18 cellular contexts compared by ENCODE assay signal in genomic region chr18:2994190-2994589, GRCh38. TPM values are rescaled to one million over a fixed set of nuclear protein-coding genes. Genes with fewer than 3 reads are reported as not detected.
DNase-seq lines count a peak whose midpoint lies in the region; ATAC-seq, FAIRE-seq and TF ChIP-seq lines count a peak whose summit lies in the region.
"Had no signal": no experiment of that assay in that cellular context is flagged by ENCODE, and none has a peak within 500 bp of the region (broad histone marks: within the 10 kb centered on the region; RNA-seq: fewer than 3 reads in every experiment).

No MANE protein-coding gene starts in this region.

- H3K4me3 ChIP-seq in OCI-LY3 (ENCODE audit: low read length) (no peak overlapping the region), GM12878 (no peak overlapping the region)
- H3K4me3 ChIP-seq: gastrocnemius medialis, PC-9, SJSA1, skin epidermis, suprapubic skin had no signal

- 42% methylated on average over 1 of the region's 1 CpG for WGBS in GM12878 (ENCODE audit: insufficient coverage, insufficient replicate concordance, low lambda C conversion rate, missing lambda C conversion rate)

- intact Hi-C loops in activated naive CD4-positive, alpha-beta T cell treated with anti-CD3 and anti-CD28 coated beads for 36 hours (cut with micrococcal nuclease): loop anchor here (1.0 to 10.0 kb wide), 5 partner anchors 69 to 671 kb away; no protein-coding TSS in a partner anchor
- intact Hi-C loops in GM12878 (cut with micrococcal nuclease; ENCODE audit: unreplicated experiment): loop anchor here (1.0 to 5.0 kb wide), 2 partner anchors 158 to 252 kb away; no protein-coding TSS in a partner anchor

- RAD21 ChIA-PET in GM12878 (lab: Charles Lee; ENCODE audit: unreplicated experiment): interaction anchor here (0.8 to 4.3 kb wide), 24 partner anchors 8 to 1001 kb away, joined by 3 to 74 read pairs (median 4); partner anchors contain the start of gene MYL12A

- no peak overlapping the region for H3K4me3 Mint-ChIP-seq in activated naive CD4-positive, alpha-beta T cell treated with anti-CD3 and anti-CD28 coated beads for 36 hours
- H3K4me3 Mint-ChIP-seq in stimulated activated naive CD8-positive, alpha-beta T cell treated with anti-CD3 and anti-CD28 coated beads, Interleukin-15, amount 100 ng/mL, for 72 hours: peak overlapping the region; percentile 32 to 80
- H3K4me3 Mint-ChIP-seq in type B pancreatic cell: no peak overlapping the region
- H3K4me3 Mint-ChIP-seq: nephron had no signal

- H3K27ac ChIP-seq in OCI-LY3 (ENCODE audit: low read length): no peak overlapping the region
- H3K27ac ChIP-seq in GM12878 (ENCODE audit: control insufficient read depth, insufficient read depth): peak overlapping the region; percentile 9; the same call in 1 of the 2 replicates
- H3K27ac ChIP-seq: gastrocnemius medialis, PC-9, SJSA1, suprapubic skin had no signal

- H3K27me3 ChIP-seq in OCI-LY3 (ENCODE audit: low read depth, low read length): no peaks in the 10 kb centered on the region
- H3K27me3 ChIP-seq in GM12878 (replicated peaks in 1 of 2; ENCODE audit: control insufficient read depth in 2 of 2, insufficient read depth in 2 of 2, low read length in 1 of 2): no peaks in the 10 kb centered on the region
- H3K27me3 ChIP-seq: gastrocnemius medialis, SJSA1, suprapubic skin had no signal

- no TSS peak for BruUV-seq in GM12878 (replicated peaks; lab: Mats Ljungman, UMichigan)

- no peak for TF ChIP-seq POLR2A in GM12878 (IDR thresholded peaks at IDR 0.05; ENCODE audit: low read depth, low read length)

- ATAC-seq in GM12878 (0 out of 3 replicates have a peak, but pooled peaks have one; percentile 14), HG03354 (IDR thresholded peaks at IDR 0.05; ENCODE audit: poor library complexity, severe bottlenecking, unreplicated experiment) (no peak), HG03196 (IDR thresholded peaks at IDR 0.05; ENCODE audit: unreplicated experiment) (no peak)
- no peak for ATAC-seq in stimulated activated naive CD8-positive, alpha-beta T cell treated with anti-CD3 and anti-CD28 coated beads, Interleukin-15, amount 100 ng/mL, for 72 hours
- ATAC-seq: gastrocnemius medialis had no signal

- in situ Hi-C loops in GM12878 (cut with MboI): no loop called here

- H3K4me2 ChIP-seq in OCI-LY3 (ENCODE audit: low read length): peak overlapping the region; percentile 77; the same call in 1 of the 2 replicates
- no peak overlapping the region for H3K4me2 ChIP-seq in GM12878 (ENCODE audit: control insufficient read depth, insufficient read depth)
- H3K4me2 ChIP-seq: PC-9 had no signal

- SMC1A ChIA-PET in GM12878 (lab: Charles Lee; ENCODE audit: uncharacterized antibody, unreplicated experiment): interaction anchor here (0.7 to 4.5 kb wide), 31 partner anchors 8 to 280 kb away, joined by 3 to 78 read pairs (median 4); partner anchors contain the start of gene MYL12A

- H3K4me1 ChIP-seq in OCI-LY3 (ENCODE audit: low read length) (peaks cover 22% of the 10 kb centered on the region), GM12878 (ENCODE audit: control insufficient read depth, insufficient read depth, low read length) (peaks cover 33% of the 10 kb centered on the region)

- H3K4me1 Mint-ChIP-seq in activated naive CD4-positive, alpha-beta T cell treated with anti-CD3 and anti-CD28 coated beads for 36 hours (ENCODE audit: low read depth): peaks cover 92% of the 10 kb centered on the region
- peaks cover 87% of the 10 kb centered on the region for H3K4me1 Mint-ChIP-seq in stimulated activated naive CD8-positive, alpha-beta T cell treated with anti-CD3 and anti-CD28 coated beads, Interleukin-15, amount 100 ng/mL, for 72 hours
- H3K4me1 Mint-ChIP-seq in type B pancreatic cell (ENCODE audit: unreplicated experiment): peaks cover 26% of the 10 kb centered on the region

- CTCF ChIA-PET in activated naive CD4-positive, alpha-beta T cell treated with anti-CD3 and anti-CD28 coated beads for 36 hours (lab: Charles Lee): interaction anchor here (0.7 to 7.2 kb wide), 39 partner anchors 8 to 252 kb away, joined by 3 to 133 read pairs (median 5); no protein-coding TSS in a partner anchor
- CTCF ChIA-PET in GM12878 (lab: Yijun Ruan, JAX): interaction anchor here (0.6 to 7.2 kb wide), 37 partner anchors 8 to 672 kb away, joined by 3 to 131 read pairs (median 5); partner anchors contain the start of genes LPIN2 and MYL12A

- no peaks in the 10 kb centered on the region for H3K27me3 Mint-ChIP-seq in activated naive CD4-positive, alpha-beta T cell treated with anti-CD3 and anti-CD28 coated beads for 36 hours (ENCODE audit: low read depth)
- H3K27me3 Mint-ChIP-seq in stimulated activated naive CD8-positive, alpha-beta T cell treated with anti-CD3 and anti-CD28 coated beads, Interleukin-15, amount 100 ng/mL, for 72 hours: no peaks in the 10 kb centered on the region
- H3K27me3 Mint-ChIP-seq in type B pancreatic cell: no peaks in the 10 kb centered on the region

- H3K9me3 Mint-ChIP-seq in activated naive CD4-positive, alpha-beta T cell treated with anti-CD3 and anti-CD28 coated beads for 36 hours: no peaks in the 10 kb centered on the region
- peaks cover 7 to 14% of the 10 kb centered on the region in 2 donors for H3K9me3 Mint-ChIP-seq in stimulated activated naive CD8-positive, alpha-beta T cell treated with anti-CD3 and anti-CD28 coated beads, Interleukin-15, amount 100 ng/mL, for 72 hours
- H3K9me3 Mint-ChIP-seq in type B pancreatic cell: no peaks in the 10 kb centered on the region

- peak overlapping the region; percentile 63 for H3K27ac Mint-ChIP-seq in activated naive CD4-positive, alpha-beta T cell treated with anti-CD3 and anti-CD28 coated beads for 36 hours
- H3K27ac Mint-ChIP-seq in stimulated activated naive CD8-positive, alpha-beta T cell treated with anti-CD3 and anti-CD28 coated beads, Interleukin-15, amount 100 ng/mL, for 72 hours: peak overlapping the region; percentile 29 to 88
- H3K27ac Mint-ChIP-seq in type B pancreatic cell: no peak overlapping the region
- H3K27ac Mint-ChIP-seq: nephron had no signal

- no peak overlapping the region for H2AFZ ChIP-seq in OCI-LY3 (ENCODE audit: low read depth, low read length)
- H2AFZ ChIP-seq in GM12878 (ENCODE audit: control insufficient read depth, low read depth, low read length): no peak overlapping the region
- H2AFZ ChIP-seq: PC-9 had no signal

- peaks cover 8% of the 10 kb centered on the region for H3K36me3 Mint-ChIP-seq in activated naive CD4-positive, alpha-beta T cell treated with anti-CD3 and anti-CD28 coated beads for 36 hours (ENCODE audit: low read depth)
- H3K36me3 Mint-ChIP-seq in type B pancreatic cell: peaks cover 21% of the 10 kb centered on the region

- TF ChIP-seq CTCF in OCI-LY3 (IDR thresholded peaks at IDR 0.05; ENCODE audit: low read depth, low read length) (no peak), GM12878 (IDR thresholded peaks at IDR 0.05 in 2 of 3, conservative IDR thresholded peaks at IDR 0.05 in 1 of 3; ENCODE audit: control insufficient read depth in 2 of 3, extremely low read depth in 1 of 3, insufficient read depth in 1 of 3, low read depth in 3 of 3, low read length in 3 of 3) (no peak), type B pancreatic cell (conservative IDR thresholded peaks at IDR 0.05) (no peak)

- no peak for FAIRE-seq in GM12878 (lab: Jason Lieb, UNC)

- TF ChIP-seq EP300 in GM12878 (IDR thresholded peaks at IDR 0.05; ENCODE audit: borderline replicate concordance in 1 of 2, control insufficient read depth in 1 of 2, low read depth in 2 of 2, low read length in 2 of 2): no peak

- POLR2A ChIA-PET in GM12878 (lab: Charles Lee): interaction anchor here (0.6 to 1.7 kb wide), 6 partner anchors 9 to 253 kb away, joined by 3 to 9 read pairs (median 4); partner anchors contain the start of gene MYL12A

- no peaks in the 10 kb centered on the region for H3K9me3 ChIP-seq in OCI-LY3 (ENCODE audit: insufficient read depth, low read length)
- H3K9me3 ChIP-seq in GM12878 (replicated peaks; ENCODE audit: control insufficient read depth, insufficient read depth, low read length): peaks cover 8% of the 10 kb centered on the region; the same call in 2 of the 3 replicates
- H3K9me3 ChIP-seq: gastrocnemius medialis, SJSA1, suprapubic skin had no signal

- DNase-seq in activated naive CD4-positive, alpha-beta T cell treated with anti-CD3 and anti-CD28 coated beads for 36 hours: no peak
- DNase-seq in activated naive CD4-positive, alpha-beta T cell (lab: John Stamatoyannopoulos, UW): no peak
- DNase-seq in GM12878 (ENCODE audit: low read depth, low spot score): no peak
- no peak for DNase-seq in stimulated activated naive CD8-positive, alpha-beta T cell treated with anti-CD3 and anti-CD28 coated beads, Interleukin-15, amount 100 ng/mL, for 72 hours
- DNase-seq in type B pancreatic cell (ENCODE audit: extremely low spot score, unreplicated experiment): no peak
- DNase-seq: DMS79, gastrocnemius medialis, NCI-H1436, NCI-H2171 treated with DMSO at 0.1 percent for 48 hours, NCI-H748 treated with DMSO at 0.1 percent for 48 hours, PC-9 had no signal

- H3K9ac ChIP-seq in OCI-LY3 (ENCODE audit: low read length) (no peak overlapping the region), GM12878 (ENCODE audit: control insufficient read depth, insufficient read depth, low read length) (no peak overlapping the region)

- H3K79me2 ChIP-seq in OCI-LY3 (ENCODE audit: low read length) (peaks cover 88% of the 10 kb centered on the region), GM12878 (ENCODE audit: control insufficient read depth, insufficient read depth, low read length) (peaks cover 47% of the 10 kb centered on the region)

- H3K36me3 ChIP-seq in OCI-LY3 (replicated peaks; ENCODE audit: low read depth, low read length) (peaks cover 12% of the 10 kb centered on the region), GM12878 (ENCODE audit: control insufficient read depth in 2 of 2, insufficient read depth in 2 of 2, low read length in 1 of 2) (no peaks in the 10 kb centered on the region)
- H3K36me3 ChIP-seq: gastrocnemius medialis, suprapubic skin had no signal

- H4K20me1 ChIP-seq in OCI-LY3 (ENCODE audit: insufficient read depth, low read length) (peaks cover 11% of the 10 kb centered on the region), GM12878 (ENCODE audit: control insufficient read depth, insufficient read depth) (no peaks in the 10 kb centered on the region)

- TF ChIP-seq RAD21 in GM12878 (IDR thresholded peaks at IDR 0.05; ENCODE audit: insufficient read depth, low read depth, low read length): no peak

RNA-seq across cellular contexts. Expression of gene LPIN2, which starts 18.8 kb away (rescaled TPM):
- 10 to 100 TPM; 62.4 to 65.7 TPM for total RNA-seq in activated naive CD4-positive, alpha-beta T cell treated with anti-CD3 and anti-CD28 coated beads for 36 hours
- total RNA-seq in GM12878 (2013; cell fraction: nucleolus; rRNA removed): 45.1 and 47.9 TPM in 2 replicates
- total RNA-seq in GM12878 (2014; rRNA removed) (18.3 and 19.5 TPM in 2 replicates), GM12878 (2014; rRNA removed; fragmentation: Illumina TruSeq; extraction: Trizol) (14.8 and 17.2 TPM in 2 replicates), GM12878 (2021) (19.6 and 23.5 TPM in 2 replicates), type B pancreatic cell (ENCODE audit: low replicate concordance) (17.8 and 26.8 TPM in 2 replicates)
- 14.1 TPM for polyA plus RNA-seq in GM12878 (2011; ENCODE audit: low read depth)
- polyA plus RNA-seq in GM12878 (2011; rRNA removed) (28.0 and 32.0 TPM in 2 replicates), GM12878 (2014; fragmentation: Illumina TruSeq; extraction: Trizol) (19.1 and 24.1 TPM in 2 replicates), GM12878 (2014; fragmentation: Nextera tagmentation; extraction: Ambion mirVana) (1 to 10 TPM; 4.1 to 4.5 TPM), GM12878 (2014; rRNA removed) (13.7 and 17.1 TPM in 2 replicates), GM12878 (2016; fragmentation: Nextera tagmentation; extraction: Ambion mirVana) (10 to 100 TPM; 12.0 to 14.2 TPM)
- 18.7 and 20.1 TPM in 2 replicates for polyA plus RNA-seq in GM12878 (2011; cell fraction: cytosol; rRNA removed)
- 27.4 and 28.2 TPM in 2 replicates for polyA plus RNA-seq in GM12878 (2011; cell fraction: nucleus; rRNA removed)
- polyA plus RNA-seq in GM12878 (2012): 14.0 and 18.7 TPM in 2 replicates
- 24.7 and 26.7 TPM in 2 replicates for polyA minus RNA-seq in GM12878 (2011; rRNA and poly(A)+ RNA removed)
- 9.6 and 12.5 TPM in 2 replicates for polyA minus RNA-seq in GM12878 (2011; cell fraction: cytosol; rRNA and poly(A)+ RNA removed)
- polyA minus RNA-seq in GM12878 (2011; cell fraction: nucleus; rRNA and poly(A)+ RNA removed): 10.8 and 17.7 TPM in 2 replicates

Comparison
In these comparisons a context has a peak if more than half of its experiments do, and no peak if none do; other contexts are left out.
1. H3K4me3 Mint-ChIP-seq: peak in stimulated activated naive CD8-positive, alpha-beta T cell treated with anti-CD3 and anti-CD28 coated beads, Interleukin-15, amount 100 ng/mL, for 72 hours (2 of 2); none in activated naive CD4-positive, alpha-beta T cell treated with anti-CD3 and anti-CD28 coated beads for 36 hours (single experiment) and type B pancreatic cell (single experiment).